ENCODE assay signal across 16 cellular contexts in genomic region chr17:76094046-76094445, GRCh38. TPM values are rescaled to one million over a fixed set of nuclear protein-coding genes. Genes with fewer than 3 reads are reported as not detected.
DNase-seq lines count a peak whose midpoint lies in the region; ATAC-seq and TF ChIP-seq lines count a peak whose summit lies in the region.
"Had no signal": no experiment of that assay in that cellular context is flagged by ENCODE, and none has a peak within 500 bp of the region (broad histone marks: within the 10 kb centered on the region; RNA-seq: fewer than 3 reads in every experiment).

No MANE protein-coding gene starts in this region.

- peaks cover 80% of the 10 kb centered on the region for H3K36me3 ChIP-seq in KOPT-K1 (ENCODE audit: insufficient read depth, low read length)
- H3K36me3 ChIP-seq in osteoblast (ENCODE audit: insufficient read depth, low read length), result peaks cover 55% of the 10 kb centered on the region

- H3K27me3 Mint-ChIP-seq in stimulated activated memory B cell treated with anti-CD40 and anti-IgM and Interleukin-4, amounts not matched to agents 10 μg/mL and 1 μg/mL and 100 μg/mL, for 72 hours, result no peaks in the 10 kb centered on the region

- H3K27ac Mint-ChIP-seq in stimulated activated memory B cell treated with anti-CD40 and anti-IgM and Interleukin-4, amounts not matched to agents 10 μg/mL and 1 μg/mL and 100 μg/mL, for 72 hours, result no peak overlapping the region

- in situ Hi-C loops in GM13976 (cut with MboI; ENCODE audit: low sequenced_read_pairs, unreplicated experiment), result no loop called here

- H3K9me3 ChIP-seq in KOPT-K1 (ENCODE audit: insufficient read depth, low read length, poor library complexity, severe bottlenecking) (no peaks in the 10 kb centered on the region), osteoblast (ENCODE audit: low read depth, low read length) (no peaks in the 10 kb centered on the region)
- H3K9me3 ChIP-seq: A549, Caco-2 had no signal

- no peak for ATAC-seq in stimulated activated memory B cell treated with anti-CD40 and anti-IgM and Interleukin-4, amounts not matched to agents 10 μg/mL and 1 μg/mL and 100 μg/mL, for 72 hours
- ATAC-seq: A549, GM12878 had no signal

- H3K4me1 ChIP-seq in osteoblast (ENCODE audit: insufficient read depth, low read length), result peaks cover 5% of the 10 kb centered on the region
- H3K4me1 ChIP-seq: A549, Caco-2 had no signal

- H3K4me2 ChIP-seq in osteoblast (ENCODE audit: insufficient read depth, low read length), result no peak overlapping the region
- H3K4me2 ChIP-seq: A549 had no signal

- H3K4me3 ChIP-seq in osteoblast (ENCODE audit: insufficient read depth, low read length), result no peak overlapping the region
- H3K4me3 ChIP-seq: A549, GM12878, K562 had no signal

- TF ChIP-seq CTCF in GM13976 (IDR thresholded peaks at IDR 0.05; ENCODE audit: borderline replicate concordance, control extremely low read depth, extremely low read depth, insufficient read depth, missing control alignments) (no peak), osteoblast (IDR thresholded peaks at IDR 0.05; ENCODE audit: extremely low read depth, low read depth, low read length) (no peak)

- H3K4me1 Mint-ChIP-seq in stimulated activated memory B cell treated with anti-CD40 and anti-IgM and Interleukin-4, amounts not matched to agents 10 μg/mL and 1 μg/mL and 100 μg/mL, for 72 hours, result peaks cover 4% of the 10 kb centered on the region

- peaks cover 68% of the 10 kb centered on the region for H3K36me3 Mint-ChIP-seq in stimulated activated memory B cell treated with anti-CD40 and anti-IgM and Interleukin-4, amounts not matched to agents 10 μg/mL and 1 μg/mL and 100 μg/mL, for 72 hours

- peak; percentile 15 for DNase-seq in GM13976 (ENCODE audit: low spot score)
- no peak for DNase-seq in osteoblast (ENCODE audit: insufficient read length, low spot score, missing footprints)
- DNase-seq in DMS153 (lab: John Stamatoyannopoulos, UW), result no peak
- DNase-seq in superior temporal gyrus (ENCODE audit: extremely low spot score), result no peak
- DNase-seq: Caco-2; CD8-positive, alpha-beta memory T cell; DMS 273 treated with DMSO at 0.1 percent for 48 hours; DMS79; HCEC 1CT had no signal

- H3K9me3 Mint-ChIP-seq in stimulated activated memory B cell treated with anti-CD40 and anti-IgM and Interleukin-4, amounts not matched to agents 10 μg/mL and 1 μg/mL and 100 μg/mL, for 72 hours, result no peaks in the 10 kb centered on the region
- H3K9me3 Mint-ChIP-seq: CD8-positive, alpha-beta memory T cell had no signal

- peaks cover 25% of the 10 kb centered on the region for H4K20me1 ChIP-seq in osteoblast (ENCODE audit: insufficient read depth, low read length)

- H3K27me3 ChIP-seq in osteoblast (ENCODE audit: insufficient read depth, low read length), result no peaks in the 10 kb centered on the region

- no peak overlapping the region for H2AFZ ChIP-seq in osteoblast (ENCODE audit: low read length)

- no peak overlapping the region for H3K4me3 Mint-ChIP-seq in stimulated activated memory B cell treated with anti-CD40 and anti-IgM and Interleukin-4, amounts not matched to agents 10 μg/mL and 1 μg/mL and 100 μg/mL, for 72 hours
- H3K4me3 Mint-ChIP-seq: CD8-positive, alpha-beta memory T cell had no signal

- H3K27ac ChIP-seq in KOPT-K1 (ENCODE audit: low read depth, low read length, poor library complexity, severe bottlenecking), result peak overlapping the region; percentile 87
- H3K27ac ChIP-seq in osteoblast (ENCODE audit: low read depth, low read length), result peak overlapping the region; percentile 66
- H3K27ac ChIP-seq: A549, HL-60 had no signal

- H3K79me2 ChIP-seq in osteoblast (ENCODE audit: insufficient read depth, low read length), result peaks cover 8% of the 10 kb centered on the region

RNA-seq across cellular contexts. Expression of gene EXOC7, which starts 9.5 kb away (rescaled TPM):
- total RNA-seq in osteoblast, result 102 TPM in 2 replicates

RNA-seq across cellular contexts. Expression of gene ZACN, which starts 15.1 kb away (rescaled TPM):
- not detected in 2 replicates for total RNA-seq in osteoblast
- total RNA-seq: G401 had no signal

RNA-seq across cellular contexts. Expression of gene GALR2, which starts 19.5 kb away (rescaled TPM):
- total RNA-seq in osteoblast, result 0.29 TPM in 1 of 2 replicates, not detected in the other
- total RNA-seq: K562 had no signal

RNA-seq across cellular contexts. Expression of gene SRP68, which starts 21.7 kb away (rescaled TPM):
- 22.7 and 25.3 TPM in 2 replicates for total RNA-seq in osteoblast

RNA-seq across cellular contexts. Expression of gene FOXJ1, which starts 47.0 kb away (rescaled TPM):
- not detected in 2 replicates for total RNA-seq in osteoblast
- total RNA-seq: GM12878 had no signal
